ENCODE assay signal across 22 cellular contexts in the genomic region with DNA sequence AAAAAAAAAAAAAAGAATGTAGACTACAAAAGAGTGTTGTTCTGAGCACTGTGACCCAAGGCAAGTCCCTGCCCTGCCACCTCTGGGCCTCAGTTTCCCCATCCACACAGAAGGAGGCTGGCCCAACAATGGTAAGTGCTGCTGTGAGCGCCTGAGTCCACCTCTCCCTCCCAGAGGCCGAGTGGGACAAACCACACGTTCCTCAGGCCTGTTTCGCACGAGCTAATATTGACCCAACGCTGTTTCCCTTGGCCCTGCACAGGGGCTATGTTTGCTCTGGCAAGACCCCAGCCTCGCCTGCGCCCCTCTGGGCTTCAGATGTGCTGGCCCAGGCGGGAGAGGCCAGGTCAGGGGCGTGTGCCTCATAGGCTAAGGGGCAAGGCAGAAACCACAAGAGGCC. TPM values are rescaled to one million over a fixed set of nuclear protein-coding genes. Genes with fewer than 3 reads are reported as not detected.
A peak's percentile ranks its signal among the peaks of the same experiment; 100 is the strongest.
DNase-seq lines count a peak whose midpoint lies in the region; ATAC-seq, FAIRE-seq and TF ChIP-seq lines count a peak whose summit lies in the region.
"Had no signal": no experiment of that assay in that cellular context is flagged by ENCODE, and none has a peak within 500 bp of the region (broad histone marks: within the 10 kb centered on the region; RNA-seq: fewer than 3 reads in every experiment).

No MANE protein-coding gene starts in this region.

- no peaks in the 10 kb centered on the region for H3K36me3 ChIP-seq in K562 (ENCODE audit: control insufficient read depth, insufficient read depth, low read length)
- no peaks in the 10 kb centered on the region for H3K36me3 ChIP-seq in neuronal stem cell (replicated peaks in 1 of 2; ENCODE audit: control insufficient read depth in 2 of 2, insufficient read depth in 2 of 2, low read length in 2 of 2)
- H3K36me3 ChIP-seq in spleen: no peaks in the 10 kb centered on the region

- no peak overlapping the region for H2BK120ac ChIP-seq in neuronal stem cell (ENCODE audit: low read depth, low read length)

- H3K79me1 ChIP-seq in neuronal stem cell (ENCODE audit: low read depth, low read length): no peaks in the 10 kb centered on the region

- H3K9me1 ChIP-seq in K562 (ENCODE audit: control insufficient read depth, insufficient read depth, low read length): no peaks in the 10 kb centered on the region

- peaks cover 3% of the 10 kb centered on the region; the same call in 1 of the 3 replicates for H3K79me2 ChIP-seq in K562 (ENCODE audit: control insufficient read depth, insufficient read depth, low read length)

- H3K9me3 ChIP-seq in K562 (replicated peaks; ENCODE audit: control insufficient read depth, insufficient read depth, low read depth, low read length): no peaks in the 10 kb centered on the region
- no peaks in the 10 kb centered on the region for H3K9me3 ChIP-seq in neuronal stem cell (replicated peaks in 1 of 2; ENCODE audit: control insufficient read depth in 2 of 2, insufficient read depth in 1 of 2, low read depth in 1 of 2, low read length in 2 of 2)
- H3K9me3 ChIP-seq in spleen: no peaks in the 10 kb centered on the region
- H3K9me3 ChIP-seq: A549 had no signal

- H4K8ac ChIP-seq in neuronal stem cell (ENCODE audit: low read depth, low read length): no peak overlapping the region

- H3K27ac ChIP-seq in K562 (ENCODE audit: extremely low read depth, low read depth, low read length) (peak overlapping the region; percentile 90), neuronal stem cell (replicated peaks; ENCODE audit: low read length) (no peak overlapping the region), spleen (no peak overlapping the region)
- H3K27ac ChIP-seq: 22Rv1, A549, C4-2B, HL-60 had no signal

- no peak overlapping the region for H3K14ac ChIP-seq in neuronal stem cell (ENCODE audit: low read length)

- no peak for ATAC-seq in Right ventricle myocardium superior (ENCODE audit: poor library complexity)
- ATAC-seq in left cardiac atrium: no peak
- no peak for ATAC-seq in K562
- ATAC-seq: A549 had no signal

- TF ChIP-seq CTCF in K562 (IDR thresholded peaks at IDR 0.05 in 2 of 3, conservative IDR thresholded peaks at IDR 0.05 in 1 of 3; ENCODE audit: insufficient read depth in 2 of 3, low read depth in 1 of 3, low read length in 3 of 3): no peak
- TF ChIP-seq CTCF in spleen (IDR thresholded peaks at IDR 0.05 in 8 of 11, conservative IDR thresholded peaks at IDR 0.05 in 3 of 11): no peak

- H3K27me3 ChIP-seq in K562 (ENCODE audit: control insufficient read depth in 2 of 2, insufficient read depth in 2 of 2, low read length in 2 of 2): no peaks in the 10 kb centered on the region
- H3K27me3 ChIP-seq in neuronal stem cell (ENCODE audit: control insufficient read depth in 3 of 3, insufficient read depth in 3 of 3, low read depth in 1 of 3, low read length in 3 of 3): peaks cover 0 to 3% (median 0%) of the 10 kb centered on the region in 3 experiments
- H3K27me3 ChIP-seq in spleen (replicated peaks in 1 of 7): no peaks in the 10 kb centered on the region

- H3K4ac ChIP-seq in neuronal stem cell (ENCODE audit: low read length): no peak overlapping the region

- CTCF ChIA-PET in K562 (lab: Yijun Ruan, JAX; ENCODE audit: low intra/inter-chr PET ratio): no interaction called here

- H3K23ac ChIP-seq in neuronal stem cell (ENCODE audit: low read depth, low read length, poor library complexity): no peak overlapping the region

- no TSS peak for BruUV-seq in K562 (replicated peaks; lab: Mats Ljungman, UMichigan)

- H3K18ac ChIP-seq in neuronal stem cell (ENCODE audit: low read length): peak overlapping the region; percentile 44

- no peaks in the 10 kb centered on the region for H4K20me1 ChIP-seq in K562 (replicated peaks; ENCODE audit: control insufficient read depth, insufficient read depth, low read length)

- WGBS in K562 (ENCODE audit: insufficient coverage, low coverage, missing lambda C conversion rate): 81% methylated on average over 10 of the region's 10 CpGs
- no CpG with 5 or more reads among the region's 10 CpGs for WGBS in neuronal stem cell (ENCODE audit: extremely low coverage in 2 of 2, insufficient read length in 2 of 2, insufficient replicate concordance in 1 of 2), 2 donors
- 88 to 95% (median 94%) methylated on average over 7 to 10 of the region's 10 CpGs for WGBS in spleen, 5 donors

- H3K4me2 ChIP-seq in K562 (ENCODE audit: insufficient read depth, low read length) (no peak overlapping the region), neuronal stem cell (ENCODE audit: insufficient read depth, low read length, poor library complexity, severe bottlenecking) (no peak overlapping the region)
- H3K4me2 ChIP-seq: A549 had no signal

- H3K4me1 ChIP-seq in K562 (replicated peaks in 1 of 2; ENCODE audit: control insufficient read depth in 2 of 2, insufficient read depth in 2 of 2, low read length in 2 of 2) (peaks cover 58 to 72% of the 10 kb centered on the region in 2 experiments), neuronal stem cell (ENCODE audit: control insufficient read depth in 2 of 2, insufficient read depth in 1 of 2, low read depth in 1 of 2, low read length in 2 of 2) (peaks cover 8 to 9% of the 10 kb centered on the region in 2 donors), spleen (peaks cover 0 to 42% (median 5%) of the 10 kb centered on the region in 6 donors)
- H3K4me1 ChIP-seq: A549 had no signal

- no peak overlapping the region for H2BK15ac ChIP-seq in neuronal stem cell (ENCODE audit: low read length)

- H4K91ac ChIP-seq in neuronal stem cell (ENCODE audit: low read depth, low read length, poor library complexity): no peak overlapping the region

- H2AK5ac ChIP-seq in neuronal stem cell (ENCODE audit: low read depth, low read length): no peak overlapping the region

- H2AFZ ChIP-seq in K562 (ENCODE audit: low read depth, low read length) (peak overlapping the region; percentile 76), neuronal stem cell (ENCODE audit: low read length) (no peak overlapping the region)

- DNase-seq in Right ventricle myocardium superior (peak; percentile 17), left cardiac atrium (no peak), K562 (ENCODE audit: extremely low read depth in 1 of 4, low spot score in 3 of 4) (no peak), neuronal stem cell (ENCODE audit: low spot score) (no peak), spleen (peak; percentile 38), H4 (ENCODE audit: low spot score) (no peak), NCI-H748 (lab: John Stamatoyannopoulos, UW; ENCODE audit: unreplicated experiment) (no peak), activated gamma-delta T cell treated with Interleukin-2 at 50 U/mL for 16 hours (no peak)
- DNase-seq: AML-193; CD4-positive, alpha-beta T cell; DMS153; DMS79; GF-D8; HCEC 1CT; IMR-90 had no signal

- POLR2A ChIA-PET in K562 (lab: Yijun Ruan, JAX): interaction anchor here (0.6 to 3.9 kb wide), 5 partner anchors 8 to 127 kb away, joined by 3 to 59 read pairs (median 17); partner anchors contain the start of gene LAPTM5

- H2BK12ac ChIP-seq in neuronal stem cell (ENCODE audit: low read length): no peak overlapping the region

- H3K4me3 ChIP-seq in K562 (no peak overlapping the region), neuronal stem cell (ENCODE audit: low read length in 2 of 2) (no peak overlapping the region), spleen (no peak overlapping the region)
- H3K4me3 ChIP-seq: A549 had no signal

- intact Hi-C loops in Right ventricle myocardium superior (cut with DNase I) (no loop called here), left cardiac atrium (cut with DNase I) (no loop called here), K562 (cut with micrococcal nuclease) (loop anchor here (10.0 kb wide), 2 partner anchors 385 to 1535 kb away; partner anchors contain the start of genes MECR and PTPRU), spleen (cut with DNase I; ENCODE audit: low total_unique reads) (no loop called here)

- H2BK5ac ChIP-seq in neuronal stem cell (ENCODE audit: low read length): no peak overlapping the region

- FAIRE-seq in K562 (lab: Jason Lieb, UNC): no peak
- FAIRE-seq: A549, GM19239, H1 had no signal

- in situ Hi-C loops in K562 (cut with MboI): no loop called here

- H3K9ac ChIP-seq in K562 (ENCODE audit: insufficient read depth in 1 of 2, low read depth in 2 of 2, low read length in 2 of 2) (peak overlapping the region; percentile 85 to 86), neuronal stem cell (ENCODE audit: low read depth, low read length, poor library complexity) (no peak overlapping the region)

- TF ChIP-seq RAD21 in K562 (CRISPR knock-in tag; conservative IDR thresholded peaks at IDR 0.05 in 1 of 2, IDR thresholded peaks at IDR 0.05 in 1 of 2): no peak

- TF ChIP-seq EP300 in K562 (IDR thresholded peaks at IDR 0.05; ENCODE audit: low read length): no peak

- TF ChIP-seq POLR2A in K562 (conservative IDR thresholded peaks at IDR 0.05) (no peak), spleen (IDR thresholded peaks at IDR 0.05) (no peak)

RNA-seq across cellular contexts. Expression of gene LAPTM5, which starts 12.6 kb away (rescaled TPM):
- total RNA-seq in Right ventricle myocardium superior: 19.5 TPM
- total RNA-seq in left cardiac atrium: 10 to 100 TPM; 44.7 to 68.1 TPM
- total RNA-seq in K562 (2011; cell fraction: chromatin; rRNA removed; ENCODE audit: low replicate concordance): 11.2 and 16.2 TPM in 2 replicates
- total RNA-seq in K562 (2011; cell fraction: nucleolus; rRNA removed): 19.8 and 22.9 TPM in 2 replicates
- 20.3 and 27.1 TPM in 2 replicates for total RNA-seq in K562 (2011; cell fraction: nucleoplasm; rRNA removed)
- total RNA-seq in K562 (2014; rRNA removed): 10.7 and 12.3 TPM in 2 replicates
- total RNA-seq in K562 (2014; rRNA removed; fragmentation: Illumina TruSeq; extraction: Trizol): 11.7 and 13.2 TPM in 2 replicates
- total RNA-seq in K562 (2015; rRNA removed; fragmentation: Illumina TruSeq; extraction: Trizol): 44.3 and 44.7 TPM in 2 replicates
- total RNA-seq in K562 (2021): 30.3 and 33.8 TPM in 2 replicates
- 42.5 and 418 TPM in 2 replicates for polyA plus RNA-seq in K562 (2011; rRNA removed)
- 103 and 599 TPM in 2 replicates for polyA plus RNA-seq in K562 (2011; cell fraction: cytosol; rRNA removed)
- polyA plus RNA-seq in K562 (2011; cell fraction: nucleus; rRNA removed): 41.2 and 275 TPM in 2 replicates
- polyA plus RNA-seq in K562 (2012): 63.5 and 133 TPM in 2 replicates
- polyA plus RNA-seq in K562 (2014; fragmentation: Illumina TruSeq; extraction: Trizol): 44.5 and 47.3 TPM in 2 replicates
- 1 to 10 TPM; 2.4 to 4.8 TPM for polyA plus RNA-seq in K562 (2014; fragmentation: Nextera tagmentation; extraction: Ambion mirVana)
- polyA plus RNA-seq in K562 (2014; rRNA removed): 20.3 and 22.2 TPM in 2 replicates
- polyA minus RNA-seq in K562 (2011; rRNA and poly(A)+ RNA removed): 72.1 and 524 TPM in 2 replicates
- polyA minus RNA-seq in K562 (2011; cell fraction: cytosol; rRNA and poly(A)+ RNA removed): 41.0 and 310 TPM in 2 replicates
- polyA minus RNA-seq in K562 (2011; cell fraction: nucleus; rRNA and poly(A)+ RNA removed): 7.7 and 80.9 TPM in 2 replicates
- 0.15 TPM for polyA plus RNA-seq in neuronal stem cell (2013, experiment 1 of 2)
- 0.10 TPM for polyA plus RNA-seq in neuronal stem cell (2013, experiment 2 of 2)
- total RNA-seq in spleen: 100 to 1,000 TPM; 473 to 747 (median 586) TPM
- 100 to 1,000 TPM; 419 to 691 (median 502) TPM for polyA plus RNA-seq in spleen
- total RNA-seq in H4 (2014; rRNA removed; shearing (Covaris generic)): 0.10 TPM in 1 of 2 replicates, not detected in the other
- total RNA-seq: IMR-90 had no signal

RNA-seq across cellular contexts. Expression of gene MATN1, which starts 46.8 kb away (rescaled TPM):
- not detected for total RNA-seq in Right ventricle myocardium superior
- total RNA-seq in left cardiac atrium: not detected
- 2.0 and 5.9 TPM in 2 replicates for total RNA-seq in K562 (2011; cell fraction: chromatin; rRNA removed; ENCODE audit: low replicate concordance)
- 4.5 and 5.4 TPM in 2 replicates for total RNA-seq in K562 (2011; cell fraction: nucleolus; rRNA removed)
- 2.7 and 4.0 TPM in 2 replicates for total RNA-seq in K562 (2011; cell fraction: nucleoplasm; rRNA removed)
- total RNA-seq in K562 (2014; rRNA removed): 1.8 and 1.9 TPM in 2 replicates
- 0.45 and 0.51 TPM in 2 replicates for total RNA-seq in K562 (2014; rRNA removed; fragmentation: Illumina TruSeq; extraction: Trizol)
- total RNA-seq in K562 (2015; rRNA removed; fragmentation: Illumina TruSeq; extraction: Trizol): 0.79 and 1.2 TPM in 2 replicates
- total RNA-seq in K562 (2021): 1.8 and 2.3 TPM in 2 replicates
- 0.89 and 1.5 TPM in 2 replicates for polyA plus RNA-seq in K562 (2011; rRNA removed)
- polyA plus RNA-seq in K562 (2011; cell fraction: cytosol; rRNA removed): 0.78 and 2.4 TPM in 2 replicates
- polyA plus RNA-seq in K562 (2011; cell fraction: nucleus; rRNA removed): 3.5 and 9.8 TPM in 2 replicates
- 1.9 and 2.4 TPM in 2 replicates for polyA plus RNA-seq in K562 (2012)
- polyA plus RNA-seq in K562 (2014; fragmentation: Illumina TruSeq; extraction: Trizol): 1.1 and 1.6 TPM in 2 replicates
- under 1 TPM; 0.10 to 0.18 TPM for polyA plus RNA-seq in K562 (2014; fragmentation: Nextera tagmentation; extraction: Ambion mirVana)
- polyA plus RNA-seq in K562 (2014; rRNA removed): 1.6 and 3.6 TPM in 2 replicates
- polyA minus RNA-seq in K562 (2011; rRNA and poly(A)+ RNA removed): 0.48 and 0.88 TPM in 2 replicates
- polyA minus RNA-seq in K562 (2011; cell fraction: cytosol; rRNA and poly(A)+ RNA removed): 1.4 and 1.6 TPM in 2 replicates
- 1.4 and 3.4 TPM in 2 replicates for polyA minus RNA-seq in K562 (2011; cell fraction: nucleus; rRNA and poly(A)+ RNA removed)
- polyA plus RNA-seq in neuronal stem cell (2013, experiment 1 of 2): 0.04 TPM
- polyA plus RNA-seq in neuronal stem cell (2013, experiment 2 of 2): 0.01 TPM
- 1 to 10 TPM in 1 of 7 donors, under 1 TPM in 5, not detected in 1; 0.30 to 1.1 (median 0.69) TPM for total RNA-seq in spleen
- under 1 TPM; 0.04 to 0.08 (median 0.06) TPM for polyA plus RNA-seq in spleen
- 0.06 and 0.51 TPM in 2 replicates for total RNA-seq in H4 (2014; rRNA removed; shearing (Covaris generic))
- total RNA-seq: HT1080, IMR-90 had no signal

Comparison
In these comparisons a context has a peak if more than half of its experiments do, and no peak if none do; other contexts are left out.
1. DNase-seq: peak in Right ventricle myocardium superior (single experiment) and spleen (single experiment); none in left cardiac atrium (single experiment), K562 (0 of 4), neuronal stem cell (single experiment), H4 (single experiment), NCI-H748 (single experiment) and activated gamma-delta T cell treated with Interleukin-2 at 50 U/mL for 16 hours (single experiment).
2. RNA of gene LAPTM5, which starts 12.6 kb away (total RNA-seq): 473 to 747 TPM in spleen, 44.7 to 68.1 TPM in left cardiac atrium, 10.7 to 44.7 TPM in K562 and 19.5 TPM in Right ventricle myocardium superior (single experiment); 0.10 TPM in H4; every median in the first group is over 10 times any median in the second.